8 cellular contexts compared by ENCODE assay signal in the genomic region with DNA sequence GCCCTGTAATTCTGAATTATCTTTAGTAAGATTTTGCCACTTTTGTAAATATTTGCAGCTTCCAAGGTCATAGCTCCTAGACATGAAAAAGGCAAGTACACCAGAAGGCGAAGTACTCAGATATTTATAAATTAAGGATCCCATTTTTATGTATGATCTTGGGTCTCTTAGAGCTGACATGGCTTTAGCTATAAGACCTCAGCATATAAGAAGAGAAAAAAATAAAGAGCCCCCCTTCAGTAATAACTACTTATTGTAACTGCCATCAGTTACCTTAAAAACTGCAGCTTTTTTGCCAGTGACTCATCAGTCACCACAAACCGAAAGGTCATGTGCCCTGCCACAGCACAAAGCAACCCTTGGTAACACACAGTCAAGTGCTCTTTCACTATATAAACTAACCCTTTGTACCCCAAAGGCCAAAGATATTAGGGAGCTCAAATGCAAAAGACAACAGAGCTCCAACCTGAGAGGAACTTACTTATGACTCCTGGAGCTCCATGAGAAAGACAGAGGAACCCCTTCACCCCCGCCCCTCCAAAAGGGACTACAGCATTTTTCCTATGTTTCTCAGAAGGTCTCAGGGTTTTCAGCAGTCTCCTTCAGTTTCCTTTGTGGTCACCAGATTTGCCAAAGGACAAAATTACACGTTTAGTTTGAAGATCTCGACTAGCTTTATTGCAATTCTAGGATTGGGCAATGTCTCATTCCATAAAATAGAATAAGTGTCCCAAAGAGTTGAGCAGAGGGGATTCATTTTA.
DNase-seq lines count a peak whose midpoint lies in the region; ATAC-seq and TF ChIP-seq lines count a peak whose summit lies in the region.

No MANE protein-coding gene starts in this region.

- no peaks in the 10 kb centered on the region for H3K36me3 Mint-ChIP-seq in activated CD4-positive, alpha-beta T cell treated with anti-CD3 and anti-CD28 coated beads, Interleukin-2, amount 10 ng/mL, durations not matched to agents 24 days and 14 days (ENCODE audit: low read depth)
- no peaks in the 10 kb centered on the region for H3K36me3 Mint-ChIP-seq in stimulated activated memory B cell treated with anti-CD40 and anti-IgM and Interleukin-4, amounts not matched to agents 10 μg/mL and 1 μg/mL and 100 μg/mL, for 72 hours

- H3K27me3 Mint-ChIP-seq in activated CD4-positive, alpha-beta T cell treated with anti-CD3 and anti-CD28 coated beads, Interleukin-2, amount 10 ng/mL, durations not matched to agents 24 days and 14 days, result no peaks in the 10 kb centered on the region
- H3K27me3 Mint-ChIP-seq in stimulated activated memory B cell treated with anti-CD40 and anti-IgM and Interleukin-4, amounts not matched to agents 10 μg/mL and 1 μg/mL and 100 μg/mL, for 72 hours, result no peaks in the 10 kb centered on the region

- H3K4me1 Mint-ChIP-seq in activated CD4-positive, alpha-beta T cell treated with anti-CD3 and anti-CD28 coated beads, Interleukin-2, amount 10 ng/mL, durations not matched to agents 24 days and 14 days, result peaks cover 18% of the 10 kb centered on the region
- H3K4me1 Mint-ChIP-seq in stimulated activated memory B cell treated with anti-CD40 and anti-IgM and Interleukin-4, amounts not matched to agents 10 μg/mL and 1 μg/mL and 100 μg/mL, for 72 hours, result peaks cover 15% of the 10 kb centered on the region

- H3K27me3 ChIP-seq in sigmoid colon, result no peaks in the 10 kb centered on the region

- TF ChIP-seq EP300 in sigmoid colon (IDR thresholded peaks at IDR 0.05), result no peak

- WGBS in sigmoid colon, 2 donors, result 53 to 56% methylated on average over 5 of the region's 5 CpGs

- H3K4me1 ChIP-seq in sigmoid colon, result no peaks in the 10 kb centered on the region

- in situ Hi-C loops in Caki2 (cut with HindIII; ENCODE audit: low pct_unique_long_range_greater_than_20kb, low sequenced_read_pairs), result no loop called here

- H3K9me3 Mint-ChIP-seq in activated CD4-positive, alpha-beta T cell treated with anti-CD3 and anti-CD28 coated beads, Interleukin-2, amount 10 ng/mL, durations not matched to agents 24 days and 14 days, result peaks cover 4% of the 10 kb centered on the region
- no peaks in the 10 kb centered on the region for H3K9me3 Mint-ChIP-seq in stimulated activated memory B cell treated with anti-CD40 and anti-IgM and Interleukin-4, amounts not matched to agents 10 μg/mL and 1 μg/mL and 100 μg/mL, for 72 hours

- DNase-seq in Caki2 (ENCODE audit: low read depth) (peak; percentile 71), HS-5 (ENCODE audit: low read depth) (peak; percentile 53), glomerular visceral epithelial cell (ENCODE audit: extremely low spot score) (peak; percentile 74), NCI-H345 treated with DMSO at 0.1 percent for 48 hours (lab: John Stamatoyannopoulos, UW; ENCODE audit: unreplicated experiment) (no peak), sigmoid colon (no peak)
- DNase-seq in activated CD4-positive, alpha-beta T cell treated with anti-CD3 and anti-CD28 coated beads, Interleukin-2, amount 10 ng/mL, durations not matched to agents 24 days and 14 days, result peak; percentile 84

- H3K4me3 ChIP-seq in sigmoid colon, result no peak overlapping the region

- no peaks in the 10 kb centered on the region for H3K9me3 ChIP-seq in sigmoid colon

- no peak overlapping the region for H3K27ac ChIP-seq in sigmoid colon

- H3K36me3 ChIP-seq in sigmoid colon, result no peaks in the 10 kb centered on the region

- no peak for TF ChIP-seq POLR2A in sigmoid colon (IDR thresholded peaks at IDR 0.05)

- H3K27ac Mint-ChIP-seq in activated CD4-positive, alpha-beta T cell treated with anti-CD3 and anti-CD28 coated beads, Interleukin-2, amount 10 ng/mL, durations not matched to agents 24 days and 14 days, result peak overlapping the region; percentile 42
- H3K27ac Mint-ChIP-seq in stimulated activated memory B cell treated with anti-CD40 and anti-IgM and Interleukin-4, amounts not matched to agents 10 μg/mL and 1 μg/mL and 100 μg/mL, for 72 hours, result peak overlapping the region; percentile 70

- no peak for TF ChIP-seq CTCF in sigmoid colon (IDR thresholded peaks at IDR 0.05)

- ATAC-seq in GM21515 (IDR thresholded peaks at IDR 0.05; ENCODE audit: unreplicated experiment), result peak; percentile 72
- peak; percentile 81 for ATAC-seq in stimulated activated memory B cell treated with anti-CD40 and anti-IgM and Interleukin-4, amounts not matched to agents 10 μg/mL and 1 μg/mL and 100 μg/mL, for 72 hours

- peak overlapping the region; percentile 29 for H3K4me3 Mint-ChIP-seq in activated CD4-positive, alpha-beta T cell treated with anti-CD3 and anti-CD28 coated beads, Interleukin-2, amount 10 ng/mL, durations not matched to agents 24 days and 14 days
- peak overlapping the region; percentile 5 for H3K4me3 Mint-ChIP-seq in stimulated activated memory B cell treated with anti-CD40 and anti-IgM and Interleukin-4, amounts not matched to agents 10 μg/mL and 1 μg/mL and 100 μg/mL, for 72 hours

- intact Hi-C loops in activated CD4-positive, alpha-beta T cell treated with anti-CD3 and anti-CD28 coated beads, Interleukin-2, amount 10 ng/mL, durations not matched to agents 24 days and 14 days (cut with micrococcal nuclease), result loop anchor here (1.0 to 5.0 kb wide), 2 partner anchors 33 to 219 kb away; a partner anchor contains a TSS
- intact Hi-C loops in sigmoid colon (cut with DNase I), result no loop called here

Comparison
In these comparisons a context has a peak if more than half of its experiments do, and no peak if none do; other contexts are left out.
1. DNase-seq: peak in Caki2 (single experiment), HS-5 (single experiment), activated CD4-positive, alpha-beta T cell treated with anti-CD3 and anti-CD28 coated beads, Interleukin-2, amount 10 ng/mL, durations not matched to agents 24 days and 14 days (single experiment) and glomerular visceral epithelial cell (single experiment); none in NCI-H345 treated with DMSO at 0.1 percent for 48 hours (single experiment) and sigmoid colon (single experiment).